Comparison of ENCODE assay signal across 18 cellular contexts in the genomic region with DNA sequence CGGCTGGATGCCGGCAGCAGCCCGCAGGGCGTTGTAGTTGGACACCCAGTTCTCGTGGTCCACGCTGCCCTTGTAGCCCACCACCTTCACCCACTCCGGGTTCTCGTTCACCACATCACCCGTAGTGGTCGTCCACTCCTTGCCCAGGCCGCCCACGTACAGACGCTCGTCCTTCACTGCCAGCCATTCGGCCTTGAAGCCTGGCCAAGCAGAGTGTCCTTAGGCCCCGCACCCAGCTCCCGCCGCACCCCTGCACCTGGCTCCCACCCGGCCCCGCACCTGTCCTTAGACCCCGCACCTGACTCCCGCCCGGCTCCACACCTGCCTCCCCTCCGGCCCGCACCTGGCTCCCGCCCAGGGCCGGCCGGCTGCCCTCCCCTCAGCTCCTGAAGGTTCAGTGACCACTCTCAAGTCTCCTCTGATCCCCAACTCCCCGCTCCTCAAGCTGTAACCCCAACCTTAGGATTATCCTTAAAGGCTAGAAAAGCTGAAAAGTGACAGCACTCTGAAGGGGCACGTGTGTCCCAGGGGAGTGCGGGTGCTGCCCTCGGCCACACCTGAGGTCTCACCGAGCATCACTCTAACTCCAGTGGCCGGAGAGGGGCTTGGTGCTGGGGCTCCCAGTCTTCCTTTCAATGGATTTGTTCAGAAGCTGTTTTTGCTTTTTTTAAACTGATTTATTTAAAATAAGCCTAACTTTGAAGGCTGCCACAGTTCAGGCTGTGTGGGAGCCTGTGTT. TPM values are rescaled to one million over a fixed set of nuclear protein-coding genes. Genes with fewer than 3 reads are reported as not detected.
A peak's percentile ranks its signal among the peaks of the same experiment; 100 is the strongest.
DNase-seq lines count a peak whose midpoint lies in the region; ATAC-seq and TF ChIP-seq lines count a peak whose summit lies in the region.
"Had no signal": no experiment of that assay in that cellular context is flagged by ENCODE, and none has a peak within 500 bp of the region (broad histone marks: within the 10 kb centered on the region; RNA-seq: fewer than 3 reads in every experiment).

No MANE protein-coding gene starts in this region.

- no peak overlapping the region for H3K9ac ChIP-seq in neural progenitor cell

- no peak overlapping the region for H3K4me3 ChIP-seq in Caco-2 (ENCODE audit: low read depth, low read length)
- H3K4me3 ChIP-seq in Peyer's patch = peak overlapping the region in 1 of 4 donors; percentile 2
- H3K4me3 ChIP-seq in spleen = peak overlapping the region in 1 of 8 donors; percentile 5
- no peak overlapping the region for H3K4me3 ChIP-seq in neural progenitor cell
- H3K4me3 ChIP-seq: esophagus muscularis mucosa, heart left ventricle, SK-N-MC had no signal

- TF ChIP-seq CTCF in Caco-2 (IDR thresholded peaks at IDR 0.05; ENCODE audit: insufficient read depth in 1 of 2, low read depth in 1 of 2, low read length in 1 of 2, severe bottlenecking in 1 of 2, unreplicated experiment in 1 of 2) = no peak
- no peak for TF ChIP-seq CTCF in Peyer's patch (IDR thresholded peaks at IDR 0.05)
- TF ChIP-seq CTCF in spleen (IDR thresholded peaks at IDR 0.05 in 8 of 11, conservative IDR thresholded peaks at IDR 0.05 in 3 of 11) = no peak
- no peak for TF ChIP-seq CTCF in neural progenitor cell (IDR thresholded peaks at IDR 0.05)

- H3K9me3 Mint-ChIP-seq in Caco-2 (ENCODE audit: unreplicated experiment) = no peaks in the 10 kb centered on the region
- no peaks in the 10 kb centered on the region for H3K9me3 Mint-ChIP-seq in neural progenitor cell
- H3K9me3 Mint-ChIP-seq: naive thymus-derived CD4-positive, alpha-beta T cell had no signal

- H3K79me2 ChIP-seq in neural progenitor cell (ENCODE audit: low read depth) = no peaks in the 10 kb centered on the region

- H3K36me3 Mint-ChIP-seq in Caco-2 (ENCODE audit: insufficient read depth, unreplicated experiment) = peaks cover 71% of the 10 kb centered on the region
- H3K36me3 Mint-ChIP-seq in neural progenitor cell = peaks cover 25% of the 10 kb centered on the region

- TF ChIP-seq POLR2A in Peyer's patch (IDR thresholded peaks at IDR 0.05) = no peak
- no peak for TF ChIP-seq POLR2A in spleen (IDR thresholded peaks at IDR 0.05)

- POLR2A ChIA-PET in Caco-2 (lab: Charles Lee) = interaction anchor here (0.6 kb wide), 1 partner anchor 1111 kb away, joined by 5 read pairs; no protein-coding TSS in a partner anchor

- CTCF ChIA-PET in Caco-2 (lab: Charles Lee) = interaction anchor here (0.6 kb wide), 1 partner anchor 13 kb away, joined by 3 read pairs; no protein-coding TSS in a partner anchor

- WGBS in spleen, 5 donors = 80 to 93% (median 86%) methylated on average over 34 of the region's 34 CpGs

- H3K4me1 Mint-ChIP-seq in Caco-2 (ENCODE audit: low read depth, unreplicated experiment) (no peaks in the 10 kb centered on the region), neural progenitor cell (no peaks in the 10 kb centered on the region)

- H3K4me3 Mint-ChIP-seq in Caco-2 (ENCODE audit: unreplicated experiment) = no peak overlapping the region
- no peak overlapping the region for H3K4me3 Mint-ChIP-seq in neural progenitor cell
- H3K4me3 Mint-ChIP-seq: naive thymus-derived CD4-positive, alpha-beta T cell had no signal

- ATAC-seq in left lobe of liver = no peak
- ATAC-seq in HG03108 (IDR thresholded peaks at IDR 0.05; ENCODE audit: unreplicated experiment) = no peak
- ATAC-seq: naive thymus-derived CD4-positive, alpha-beta T cell had no signal

- BruUV-seq in Caco-2 (replicated peaks; lab: Mats Ljungman, UMichigan) = no TSS peak

- H3K27me3 Mint-ChIP-seq in Caco-2 (ENCODE audit: insufficient read depth, unreplicated experiment) (no peaks in the 10 kb centered on the region), neural progenitor cell (ENCODE audit: insufficient read depth, low read depth) (no peaks in the 10 kb centered on the region)
- H3K27me3 Mint-ChIP-seq: naive thymus-derived CD4-positive, alpha-beta T cell had no signal

- H3F3A ChIP-seq in neural progenitor cell (ENCODE audit: low read depth) = no peaks in the 10 kb centered on the region

- H3K4me2 ChIP-seq in neural progenitor cell = no peak overlapping the region

- H3K27me3 ChIP-seq in Caco-2 (replicated peaks; ENCODE audit: control insufficient read depth, insufficient read depth, low read length) = no peaks in the 10 kb centered on the region
- no peaks in the 10 kb centered on the region for H3K27me3 ChIP-seq in Peyer's patch
- no peaks in the 10 kb centered on the region for H3K27me3 ChIP-seq in spleen (replicated peaks in 1 of 7)
- H3K27me3 ChIP-seq in neural progenitor cell = no peaks in the 10 kb centered on the region
- H3K27me3 ChIP-seq: esophagus muscularis mucosa, heart left ventricle had no signal

- H3K9me3 ChIP-seq in Caco-2 = no peaks in the 10 kb centered on the region
- H3K9me3 ChIP-seq in Peyer's patch = no peaks in the 10 kb centered on the region
- H3K9me3 ChIP-seq in spleen = no peaks in the 10 kb centered on the region
- no peaks in the 10 kb centered on the region for H3K9me3 ChIP-seq in neural progenitor cell (ENCODE audit: low read depth)
- H3K9me3 ChIP-seq: esophagus muscularis mucosa, heart left ventricle had no signal

- H3K36me3 ChIP-seq in Caco-2 (ENCODE audit: control insufficient read depth, insufficient read depth, low read length) (0 out of 2 replicates have a peak, but pooled peaks cover 4% of the 10 kb centered on the region), Peyer's patch (peaks cover 0 to 66% (median 6%) of the 10 kb centered on the region in 3 donors), spleen (peaks cover 2 to 100% (median 92%) of the 10 kb centered on the region in 6 donors), neural progenitor cell (no peaks in the 10 kb centered on the region)

- DNase-seq in Caco-2 = no peak
- peak in 2 of 3 donors; percentile 41 to 56 for DNase-seq in Peyer's patch
- DNase-seq in left lobe of liver (ENCODE audit: low spot score) = peak; percentile 43
- DNase-seq in spleen = no peak
- no peak for DNase-seq in neural progenitor cell (ENCODE audit: low spot score)
- DNase-seq in activated CD4-positive, CD25-positive, alpha-beta regulatory T cell treated with anti-CD3 and anti-CD28 coated beads, Interleukin-2, amount 50 U/mL, for 72 hours = no peak
- DNase-seq: activated CD4-positive, alpha-beta T cell treated with anti-CD3 and anti-CD28 coated beads, Interleukin-2, amount 50 U/mL, for 4 hours; cortex of kidney; kidney glomerular epithelial cell; naive thymus-derived CD4-positive, alpha-beta T cell; NCI-H1417 treated with DMSO at 0.1 percent for 48 hours; NCI-H226; retina; stimulated activated CD4-positive, alpha-beta T cell treated with anti-CD3 and anti-CD28 coated beads, Interleukin-2, amount 100 ng/mL, for 48 hours had no signal

- H4K20me1 ChIP-seq in neural progenitor cell (ENCODE audit: low read depth) = peaks cover 24% of the 10 kb centered on the region

- H3K27ac ChIP-seq in Peyer's patch = peak overlapping the region in 3 of 4 donors; percentile 70 to 84 (median 80)
- H3K27ac ChIP-seq in spleen = peak overlapping the region; percentile 35 to 88 (median 80)
- H3K27ac ChIP-seq in neural progenitor cell = no peak overlapping the region
- H3K27ac ChIP-seq: esophagus muscularis mucosa, SK-N-MC had no signal

- peak overlapping the region; percentile 69 for H3K27ac Mint-ChIP-seq in Caco-2 (ENCODE audit: unreplicated experiment)
- H3K27ac Mint-ChIP-seq in neural progenitor cell = no peak overlapping the region

- intact Hi-C loops in Caco-2 (cut with micrococcal nuclease; ENCODE audit: unreplicated experiment) = no loop called here
- intact Hi-C loops in spleen (cut with DNase I; ENCODE audit: low total_unique reads) = no loop called here

- H3K4me1 ChIP-seq in Caco-2 = no peaks in the 10 kb centered on the region
- peaks cover 0 to 56% (median 0%) of the 10 kb centered on the region in 4 donors for H3K4me1 ChIP-seq in Peyer's patch
- H3K4me1 ChIP-seq in spleen = peaks cover 10 to 98% (median 66%) of the 10 kb centered on the region in 6 donors
- H3K4me1 ChIP-seq in neural progenitor cell = no peaks in the 10 kb centered on the region

- no peak overlapping the region for H2AFZ ChIP-seq in neural progenitor cell (replicated peaks)

RNA-seq across cellular contexts. Expression of gene CANT1, which starts 14.4 kb away (rescaled TPM):
- 68.9 and 86.4 TPM in 2 replicates for total RNA-seq in Caco-2 (2022)
- 100 to 1,000 TPM in 1 of 4 donors, 10 to 100 TPM in 3; 56.9 to 125 (median 80.0) TPM for total RNA-seq in Peyer's patch
- total RNA-seq in left lobe of liver = 20.4 TPM
- 10 to 100 TPM; 48.1 to 76.6 (median 61.2) TPM for total RNA-seq in spleen
- polyA plus RNA-seq in spleen = 10 to 100 TPM; 11.2 to 22.1 (median 12.3) TPM
- total RNA-seq in neural progenitor cell (ENCODE audit: low replicate concordance) = 24.3 and 61.3 TPM in 2 replicates

RNA-seq across cellular contexts. Expression of gene LGALS3BP, which starts 15.5 kb away (rescaled TPM):
- total RNA-seq in Caco-2 (2022) = 65.4 and 68.1 TPM in 2 replicates
- total RNA-seq in Peyer's patch = 1,000 to 10,000 TPM in 3 of 4 donors, 100 to 1,000 TPM in 1; 202 to 2,181 (median 1,427) TPM
- 141 TPM for total RNA-seq in left lobe of liver
- total RNA-seq in spleen = 100 to 1,000 TPM in 5 of 7 donors, 10 to 100 TPM in 2; 85.7 to 188 (median 108) TPM
- polyA plus RNA-seq in spleen = 10 to 100 TPM; 33.6 to 58.7 (median 38.3) TPM
- total RNA-seq in neural progenitor cell (ENCODE audit: low replicate concordance) = 17.5 and 64.3 TPM in 2 replicates

RNA-seq across cellular contexts. Expression of gene C1QTNF1, which starts 28.8 kb away (rescaled TPM):
- total RNA-seq in Caco-2 (2022) (16.1 and 19.9 TPM in 2 replicates), Peyer's patch (10 to 100 TPM in 3 of 4 donors, 1 to 10 TPM in 1; 6.3 to 20.6 (median 14.3) TPM), left lobe of liver (15.5 TPM), spleen (100 to 1,000 TPM in 1 of 7 donors, 10 to 100 TPM in 6; 26.5 to 101 (median 69.9) TPM), neural progenitor cell (ENCODE audit: low replicate concordance) (1.4 and 2.6 TPM in 2 replicates)
- polyA plus RNA-seq in spleen = 10 to 100 TPM; 14.7 to 29.1 (median 25.3) TPM
- polyA plus RNA-seq: naive thymus-derived CD4-positive, alpha-beta T cell had no signal

Comparison
In these comparisons a context has a peak if more than half of its experiments do, and no peak if none do; other contexts are left out.
1. DNase-seq: peak in Peyer's patch (2 of 3) and left lobe of liver (single experiment); none in Caco-2 (0 of 2), spleen (single experiment), neural progenitor cell (single experiment) and activated CD4-positive, CD25-positive, alpha-beta regulatory T cell treated with anti-CD3 and anti-CD28 coated beads, Interleukin-2, amount 50 U/mL, for 72 hours (single experiment).